Comparison of ENCODE assay signal across 13 cellular contexts in genomic region chr19:19418548-19419260, GRCh38. TPM values are rescaled to one million over a fixed set of nuclear protein-coding genes. Genes with fewer than 3 reads are reported as not detected.
A peak's percentile ranks its signal among the peaks of the same experiment; 100 is the strongest.
DNase-seq lines count a peak whose midpoint lies in the region; ATAC-seq, FAIRE-seq and TF ChIP-seq lines count a peak whose summit lies in the region.
"Had no signal": no experiment of that assay in that cellular context is flagged by ENCODE, and none has a peak within 500 bp of the region (broad histone marks: within the 10 kb centered on the region; RNA-seq: fewer than 3 reads in every experiment).

No MANE protein-coding gene starts in this region.

- FAIRE-seq in K562 (lab: Jason Lieb, UNC), result no peak
- FAIRE-seq: H54 had no signal

- no peak for TF ChIP-seq POLR2A in K562 (conservative IDR thresholded peaks at IDR 0.05)

- no TSS peak for BruUV-seq in K562 (replicated peaks; lab: Mats Ljungman, UMichigan)
- no TSS peak for BruUV-seq in Calu3 (replicated peaks; lab: Mats Ljungman, UMichigan)

- no peaks in the 10 kb centered on the region for H3K27me3 ChIP-seq in OCI-LY1 (ENCODE audit: insufficient read depth, low read length)
- no peaks in the 10 kb centered on the region for H3K27me3 ChIP-seq in K562 (ENCODE audit: control insufficient read depth in 2 of 2, insufficient read depth in 2 of 2, low read length in 2 of 2)
- H3K27me3 ChIP-seq in psoas muscle (ENCODE audit: insufficient read depth in 3 of 3, low read length in 2 of 3), result no peaks in the 10 kb centered on the region
- H3K27me3 ChIP-seq: tibial nerve had no signal

- H3K27ac ChIP-seq in OCI-LY1 (ENCODE audit: low read depth, low read length, poor library complexity, severe bottlenecking) (peak overlapping the region; percentile 72), K562 (ENCODE audit: extremely low read depth, low read depth, low read length) (no peak overlapping the region), psoas muscle (no peak overlapping the region)
- H3K27ac ChIP-seq: parathyroid adenoma, tibial nerve had no signal

- TF ChIP-seq RAD21 in K562 (CRISPR knock-in tag; conservative IDR thresholded peaks at IDR 0.05 in 1 of 2, IDR thresholded peaks at IDR 0.05 in 1 of 2), result no peak

- H3F3A ChIP-seq in OCI-LY1 (ENCODE audit: insufficient read depth, low read length), result no peaks in the 10 kb centered on the region

- no peaks in the 10 kb centered on the region for H3K27me3 Mint-ChIP-seq in T-helper 1 cell treated with Interleukin-12 subunit alpha and Interleukin-12 subunit beta and Interleukin-4 antibody, amounts not matched to agents 30 μg/mL and 1 μg/mL, for 36 hours (ENCODE audit: low read depth)
- no peaks in the 10 kb centered on the region for H3K27me3 Mint-ChIP-seq in Calu3 (ENCODE audit: unreplicated experiment)

- POLR2A ChIA-PET in K562 (lab: Yijun Ruan, JAX), result interaction anchor here (0.7 to 3.4 kb wide), 5 partner anchors 9 to 29 kb away, joined by 3 to 27 read pairs (median 4); partner anchors contain the start of gene GATAD2A

- in situ Hi-C loops in K562 (cut with MboI), result no loop called here

- H3K36me3 Mint-ChIP-seq in T-helper 1 cell treated with Interleukin-12 subunit alpha and Interleukin-12 subunit beta and Interleukin-4 antibody, amounts not matched to agents 30 μg/mL and 1 μg/mL, for 36 hours (ENCODE audit: low read depth), result peaks cover 9% of the 10 kb centered on the region
- H3K36me3 Mint-ChIP-seq in Calu3 (ENCODE audit: insufficient read depth, unreplicated experiment), result no peaks in the 10 kb centered on the region

- no peaks in the 10 kb centered on the region for H3K9me2 ChIP-seq in OCI-LY1 (ENCODE audit: low read depth, low read length)

- peak; percentile 18; the same call in 2 of the 3 replicates for ATAC-seq in K562
- peak in 3 of 4 donors; percentile 26 to 47 (median 38) for ATAC-seq in psoas muscle

- peaks cover 7% of the 10 kb centered on the region; the same call in 1 of the 2 replicates for H3K36me3 ChIP-seq in OCI-LY1 (ENCODE audit: insufficient read depth, low read length)
- peaks cover 36% of the 10 kb centered on the region; the same call in 2 of the 3 replicates for H3K36me3 ChIP-seq in K562 (ENCODE audit: control insufficient read depth, insufficient read depth, low read length)
- H3K36me3 ChIP-seq in psoas muscle (ENCODE audit: insufficient read depth in 1 of 2, low read depth in 1 of 2), result no peaks in the 10 kb centered on the region
- H3K36me3 ChIP-seq: tibial nerve had no signal

- H3K4me3 Mint-ChIP-seq in T-helper 1 cell treated with Interleukin-12 subunit alpha and Interleukin-12 subunit beta and Interleukin-4 antibody, amounts not matched to agents 30 μg/mL and 1 μg/mL, for 36 hours, result no peak overlapping the region
- no peak overlapping the region for H3K4me3 Mint-ChIP-seq in Calu3 (ENCODE audit: low read depth, unreplicated experiment)

- H3K9ac ChIP-seq in OCI-LY1 (ENCODE audit: low read length) (peak overlapping the region; percentile 36; the same call in 1 of the 2 replicates), K562 (ENCODE audit: insufficient read depth in 1 of 2, low read depth in 2 of 2, low read length in 2 of 2) (peak overlapping the region in 1 of 2 experiments; percentile 77; a peak in 2 of 4 replicates)
- H3K9ac ChIP-seq: parathyroid adenoma had no signal

- peaks cover 29% of the 10 kb centered on the region for H3K4me1 Mint-ChIP-seq in T-helper 1 cell treated with Interleukin-12 subunit alpha and Interleukin-12 subunit beta and Interleukin-4 antibody, amounts not matched to agents 30 μg/mL and 1 μg/mL, for 36 hours (ENCODE audit: low read depth)
- H3K4me1 Mint-ChIP-seq in Calu3 (ENCODE audit: low read depth, unreplicated experiment), result peaks cover 7% of the 10 kb centered on the region

- H3K4me3 ChIP-seq in OCI-LY1 (ENCODE audit: low read depth, low read length, poor library complexity, severe bottlenecking) (peak overlapping the region; percentile 16), K562 (no peak overlapping the region), psoas muscle (no peak overlapping the region)
- H3K4me3 ChIP-seq: tibial nerve had no signal

- H3K27ac Mint-ChIP-seq in T-helper 1 cell treated with Interleukin-12 subunit alpha and Interleukin-12 subunit beta and Interleukin-4 antibody, amounts not matched to agents 30 μg/mL and 1 μg/mL, for 36 hours, result peak overlapping the region; percentile 64
- no peak overlapping the region for H3K27ac Mint-ChIP-seq in Calu3 (ENCODE audit: unreplicated experiment)

- H3K9me3 ChIP-seq in OCI-LY1 (ENCODE audit: low read length), result no peaks in the 10 kb centered on the region
- no peaks in the 10 kb centered on the region for H3K9me3 ChIP-seq in K562 (replicated peaks; ENCODE audit: control insufficient read depth, insufficient read depth, low read depth, low read length)
- no peaks in the 10 kb centered on the region for H3K9me3 ChIP-seq in psoas muscle
- H3K9me3 ChIP-seq: tibial nerve had no signal

- peak overlapping the region; percentile 52 for H3K4me2 ChIP-seq in OCI-LY1 (ENCODE audit: low read length)
- no peak overlapping the region for H3K4me2 ChIP-seq in K562 (ENCODE audit: insufficient read depth, low read length)

- no peaks in the 10 kb centered on the region for H4K20me1 ChIP-seq in OCI-LY1 (ENCODE audit: insufficient read depth, low read length)
- H4K20me1 ChIP-seq in K562 (replicated peaks; ENCODE audit: control insufficient read depth, insufficient read depth, low read length), result peaks cover 55% of the 10 kb centered on the region

- DNase-seq in T-helper 1 cell, result no peak
- DNase-seq in K562 (ENCODE audit: extremely low read depth in 1 of 4, low spot score in 3 of 4), result peak in 1 of 4 experiments; percentile 25
- DNase-seq in psoas muscle, result no peak
- no peak for DNase-seq in COLO829 (ENCODE audit: low spot score)
- no peak for DNase-seq in Calu3
- no peak for DNase-seq in stimulated activated CD4-positive, alpha-beta T cell treated with anti-CD3 and anti-CD28 coated beads, Interleukin-2, amount 100 ng/mL, for 48 hours
- DNase-seq: 8988T, SIG-M5 had no signal

- peaks cover 8% of the 10 kb centered on the region for H3K9me1 ChIP-seq in K562 (ENCODE audit: control insufficient read depth, insufficient read depth, low read length)

- H3K4me1 ChIP-seq in OCI-LY1 (ENCODE audit: insufficient read depth, low read length, severe bottlenecking), result peaks cover 61% of the 10 kb centered on the region
- peaks cover 0 to 19% of the 10 kb centered on the region in 2 experiments; a peak in 2 of 5 replicates for H3K4me1 ChIP-seq in K562 (replicated peaks in 1 of 2; ENCODE audit: control insufficient read depth in 2 of 2, insufficient read depth in 2 of 2, low read length in 2 of 2)
- peaks cover 53% of the 10 kb centered on the region for H3K4me1 ChIP-seq in psoas muscle

- TF ChIP-seq EP300 in K562 (IDR thresholded peaks at IDR 0.05; ENCODE audit: low read length), result no peak

- no peak for TF ChIP-seq CTCF in OCI-LY1 (IDR thresholded peaks at IDR 0.05; ENCODE audit: low read length)
- no peak for TF ChIP-seq CTCF in K562 (IDR thresholded peaks at IDR 0.05 in 2 of 3, conservative IDR thresholded peaks at IDR 0.05 in 1 of 3; ENCODE audit: insufficient read depth in 2 of 3, low read depth in 1 of 3, low read length in 3 of 3)
- TF ChIP-seq CTCF in psoas muscle (IDR thresholded peaks at IDR 0.05), result no peak
- no peak for TF ChIP-seq CTCF in Calu3 (IDR thresholded peaks at IDR 0.05; ENCODE audit: unreplicated experiment)

- H3K79me2 ChIP-seq in OCI-LY1 (ENCODE audit: insufficient read depth, low read length) (peaks cover 97% of the 10 kb centered on the region), K562 (ENCODE audit: control insufficient read depth, insufficient read depth, low read length) (peaks cover 98% of the 10 kb centered on the region)

- H3K9me3 Mint-ChIP-seq in T-helper 1 cell treated with Interleukin-12 subunit alpha and Interleukin-12 subunit beta and Interleukin-4 antibody, amounts not matched to agents 30 μg/mL and 1 μg/mL, for 36 hours, result no peaks in the 10 kb centered on the region
- H3K9me3 Mint-ChIP-seq in Calu3 (ENCODE audit: low read depth, unreplicated experiment), result no peaks in the 10 kb centered on the region

- CTCF ChIA-PET in K562 (lab: Yijun Ruan, JAX; ENCODE audit: low intra/inter-chr PET ratio), result no interaction called here
- CTCF ChIA-PET in Calu3 (lab: Charles Lee), result no interaction called here

- intact Hi-C loops in K562 (cut with micrococcal nuclease), result no loop called here
- intact Hi-C loops in psoas muscle (cut with DNase I), result loop anchor here in 1 of 2 donors (5.0 kb wide), 1 partner anchor 39 kb away; no protein-coding TSS in a partner anchor
- intact Hi-C loops in Calu3 (cut with micrococcal nuclease; ENCODE audit: unreplicated experiment), result no loop called here

- WGBS in K562 (ENCODE audit: insufficient coverage, low coverage, missing lambda C conversion rate), result 71% methylated on average over 8 of the region's 8 CpGs
- 40 to 48% (median 42%) methylated on average over 8 of the region's 8 CpGs for WGBS in psoas muscle, 3 donors

- H2AFZ ChIP-seq in OCI-LY1 (ENCODE audit: low read length), result no peak overlapping the region
- H2AFZ ChIP-seq in K562 (ENCODE audit: low read depth, low read length), result no peak overlapping the region
- H2AFZ ChIP-seq: parathyroid adenoma had no signal

TF ChIP-seq in K562, 482 proteins besides CTCF, POLR2A, EP300 and RAD21 (continues in another document):
- no peak for TF ChIP-seq ZNF253 (CRISPR knock-in tag; conservative IDR thresholded peaks at IDR 0.05)
- TF ChIP-seq ATF1 (CRISPR knock-in tag; IDR thresholded peaks at IDR 0.05), result no peak
- TF ChIP-seq ATF1 (tag; IDR thresholded peaks at IDR 0.05), result no peak
- no peak for TF ChIP-seq RBM22 (IDR thresholded peaks at IDR 0.05; ENCODE audit: low read depth, low read length, poor library complexity, severe bottlenecking)

RNA-seq across cellular contexts. Expression of gene GATAD2A, which starts 13.2 kb away (rescaled TPM):
- 64.2 and 71.9 TPM in 2 replicates for total RNA-seq in K562 (2011; cell fraction: chromatin; rRNA removed; ENCODE audit: low replicate concordance)
- 40.3 and 42.0 TPM in 2 replicates for total RNA-seq in K562 (2011; cell fraction: nucleolus; rRNA removed)
- total RNA-seq in K562 (2011; cell fraction: nucleoplasm; rRNA removed), result 44.1 and 58.8 TPM in 2 replicates
- total RNA-seq in K562 (2014; rRNA removed) (114 and 141 TPM in 2 replicates), K562 (2014; rRNA removed; fragmentation: Illumina TruSeq; extraction: Trizol) (36.3 and 39.2 TPM in 2 replicates), K562 (2015; rRNA removed; fragmentation: Illumina TruSeq; extraction: Trizol) (61.2 and 65.5 TPM in 2 replicates), K562 (2021) (215 and 226 TPM in 2 replicates), psoas muscle (10 to 100 TPM; 25.3 to 65.9 (median 55.6) TPM), Calu3 (2022) (79.8 and 83.7 TPM in 2 replicates)
- polyA plus RNA-seq in K562 (2011; rRNA removed) (25.4 and 33.0 TPM in 2 replicates), K562 (2014; fragmentation: Illumina TruSeq; extraction: Trizol) (44.2 and 80.9 TPM in 2 replicates), K562 (2014; fragmentation: Nextera tagmentation; extraction: Ambion mirVana) (1 to 10 TPM; 2.4 to 5.1 TPM), K562 (2014; rRNA removed) (88.4 and 112 TPM in 2 replicates), psoas muscle (10 to 100 TPM; 18.5 to 43.4 (median 32.5) TPM)
- 21.1 and 45.0 TPM in 2 replicates for polyA plus RNA-seq in K562 (2011; cell fraction: cytosol; rRNA removed)
- polyA plus RNA-seq in K562 (2011; cell fraction: nucleus; rRNA removed), result 23.6 and 33.3 TPM in 2 replicates
- polyA plus RNA-seq in K562 (2012), result 44.9 and 60.8 TPM in 2 replicates
- 33.1 and 40.4 TPM in 2 replicates for polyA minus RNA-seq in K562 (2011; rRNA and poly(A)+ RNA removed)
- polyA minus RNA-seq in K562 (2011; cell fraction: cytosol; rRNA and poly(A)+ RNA removed), result 55.4 and 91.3 TPM in 2 replicates
- polyA minus RNA-seq in K562 (2011; cell fraction: nucleus; rRNA and poly(A)+ RNA removed), result 12.5 and 17.4 TPM in 2 replicates
